24 cellular contexts compared by ENCODE assay signal in the genomic region with DNA sequence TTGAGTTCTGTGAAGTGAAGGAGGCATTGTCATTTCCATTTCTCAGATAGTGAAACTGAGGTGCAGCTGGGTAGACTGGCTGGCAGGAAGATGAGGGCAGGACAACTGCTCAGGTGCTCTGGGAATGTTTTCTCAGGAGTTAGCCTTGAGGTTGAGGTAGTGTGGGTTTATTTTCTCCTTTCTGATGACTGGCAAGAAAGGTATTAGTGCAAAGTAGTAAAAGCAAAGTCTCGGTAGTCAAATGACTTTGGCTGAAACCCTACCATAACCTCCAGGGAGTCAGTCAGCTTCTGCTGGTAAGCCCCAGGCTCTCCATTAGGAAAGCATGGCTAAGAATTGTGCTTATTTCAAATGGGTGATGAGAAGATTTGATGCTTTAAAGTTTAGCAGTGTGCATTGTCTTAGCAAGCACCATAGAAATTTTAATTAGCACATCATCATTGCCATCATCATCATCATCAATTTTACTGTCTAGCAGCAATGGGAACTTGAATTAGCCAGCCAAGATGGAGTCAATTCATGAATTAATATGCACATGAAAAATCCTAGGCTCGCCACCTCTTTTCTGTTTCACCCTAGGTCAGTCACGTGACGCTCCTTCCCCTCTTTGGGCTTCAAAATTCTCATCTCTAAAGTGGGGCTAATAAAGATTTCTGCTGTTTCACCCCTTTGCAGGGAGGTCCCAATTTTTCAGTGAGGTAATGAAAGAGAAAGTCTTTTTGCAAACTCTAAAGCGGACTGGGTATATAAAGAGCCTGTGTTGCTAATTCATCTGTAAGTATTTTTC. TPM values are rescaled to one million over a fixed set of nuclear protein-coding genes. Genes with fewer than 3 reads are reported as not detected.
"Had no signal": no experiment of that assay in that cellular context is flagged by ENCODE, and none has a peak within 500 bp of the region (broad histone marks: within the 10 kb centered on the region; RNA-seq: fewer than 3 reads in every experiment).

No MANE protein-coding gene starts in this region.

- H3K9me3 ChIP-seq: Peyer's patch had no signal

- H3K4me3 ChIP-seq: Peyer's patch had no signal

- H3K27me3 ChIP-seq: brain microvascular endothelial cell, Peyer's patch had no signal

- DNase-seq: activated CD4-positive, alpha-beta memory T cell treated with anti-CD3 and anti-CD28 coated beads for 36 hours; activated CD4-positive, alpha-beta T cell treated with anti-CD3 and anti-CD28 coated beads, Interleukin-2, amount 10 ng/mL, durations not matched to agents 7 days and 5 days; activated CD4-positive, CD25-positive, alpha-beta regulatory T cell; activated CD8-positive, alpha-beta memory T cell treated with anti-CD3 and anti-CD28 coated beads for 24 hours; activated gamma-delta T cell treated with Interleukin-2 at 50 U/mL for 16 hours; activated naive CD4-positive, alpha-beta T cell treated with anti-CD3 and anti-CD28 coated beads, Interleukin-2, amount 10 ng/mL, durations not matched to agents 7 days and 5 days; activated naive CD8-positive, alpha-beta T cell treated with anti-CD3 and anti-CD28 coated beads for 36 hours; activated T-cell treated with anti-CD3 and anti-CD28 coated beads, Interleukin-2, amount 50 U/mL, for 4 hours; brain microvascular endothelial cell; cerebellar nuclear complex; KG1; NCI-H1092; NCI-H1417; NCI-H1930; NCI-H2107; NCI-H2171 treated with DMSO at 0.1 percent for 48 hours; NCI-H510A; NCI-H526 treated with DMSO at 0.1 percent for 48 hours; OCI-M1; Peyer's patch; SHP77 treated with DMSO at 0.1 percent for 48 hours; T-helper 1 cell had no signal

- ATAC-seq: activated T-cell treated with anti-CD3 and anti-CD28 coated beads, Interleukin-2, amount 50 U/mL, for 4 hours had no signal

- H3K36me3 ChIP-seq: brain microvascular endothelial cell, Peyer's patch had no signal

- H3K4me1 ChIP-seq: Peyer's patch had no signal

- H3K27ac ChIP-seq: Peyer's patch, VCaP had no signal

RNA-seq across cellular contexts. Expression of a gene that starts 10.7 kb away (rescaled TPM):
- total RNA-seq: activated CD4-positive, alpha-beta memory T cell treated with anti-CD3 and anti-CD28 coated beads for 36 hours; activated CD4-positive, alpha-beta T cell treated with anti-CD3 and anti-CD28 coated beads, Interleukin-2, amount 10 ng/mL, durations not matched to agents 7 days and 5 days; activated naive CD8-positive, alpha-beta T cell treated with anti-CD3 and anti-CD28 coated beads for 36 hours; T-helper 2 cell treated with Interferon-gamma antibody and Interleukin-4, amounts not matched to agents 100 ng/mL and 5 ng/mL, for 36 hours had no signal
